Comparison of ENCODE assay signal across 13 cellular contexts in genomic region chr16:30352488-30353401, GRCh38. TPM values are rescaled to one million over a fixed set of nuclear protein-coding genes. Genes with fewer than 3 reads are reported as not detected.
DNase-seq lines count a peak whose midpoint lies in the region; ATAC-seq, FAIRE-seq and TF ChIP-seq lines count a peak whose summit lies in the region.
"Had no signal": no experiment of that assay in that cellular context is flagged by ENCODE, and none has a peak within 500 bp of the region (broad histone marks: within the 10 kb centered on the region; RNA-seq: fewer than 3 reads in every experiment).

No MANE protein-coding gene starts in this region.

- H3K4me2 ChIP-seq in PC-3 (ENCODE audit: low read length): peak overlapping the region; percentile 64
- no peak overlapping the region for H3K4me2 ChIP-seq in endothelial cell of umbilical vein (ENCODE audit: insufficient read depth, low read length)

- TF ChIP-seq POLR2A in endothelial cell of umbilical vein (IDR thresholded peaks at IDR 0.05; ENCODE audit: low read depth, low read length): no peak

- H2AFZ ChIP-seq in PC-3 (ENCODE audit: low read length): no peak overlapping the region
- H2AFZ ChIP-seq in endothelial cell of umbilical vein (ENCODE audit: low read depth, low read length): no peak overlapping the region

- peaks cover 24% of the 10 kb centered on the region for H3K4me1 ChIP-seq in CD4-positive, CD25-positive, alpha-beta regulatory T cell (ENCODE audit: control insufficient read depth, insufficient read depth, low read length, poor library complexity, severe bottlenecking)
- H3K4me1 ChIP-seq in PC-3 (ENCODE audit: insufficient read depth, low read length) (peaks cover 33% of the 10 kb centered on the region), endothelial cell of umbilical vein (ENCODE audit: control insufficient read depth, extremely low read depth, insufficient read depth, low read length) (peaks cover 32% of the 10 kb centered on the region)

- BruUV-seq in PC-3 (replicated peaks; lab: Mats Ljungman, UMichigan) (no TSS peak), endothelial cell of umbilical vein (replicated peaks; lab: Mats Ljungman, UMichigan) (no TSS peak)

- H3K9me2 ChIP-seq in PC-3 (replicated peaks; ENCODE audit: low read length): no peaks in the 10 kb centered on the region

- no peaks in the 10 kb centered on the region for H3K27me3 Mint-ChIP-seq in CD4-positive, CD25-positive, alpha-beta regulatory T cell
- no peaks in the 10 kb centered on the region for H3K27me3 Mint-ChIP-seq in osteocyte (ENCODE audit: unreplicated experiment)

- H3K36me3 ChIP-seq in CD4-positive, CD25-positive, alpha-beta regulatory T cell (ENCODE audit: control insufficient read depth, insufficient read depth, low read length): peaks cover 32% of the 10 kb centered on the region
- H3K36me3 ChIP-seq in PC-3 (ENCODE audit: low read depth, low read length) (peaks cover 10% of the 10 kb centered on the region; the same call in 1 of the 2 replicates), endothelial cell of umbilical vein (ENCODE audit: control insufficient read depth in 2 of 2, extremely low read depth in 1 of 2, insufficient read depth in 2 of 2, low read length in 2 of 2) (peaks cover 6 to 18% of the 10 kb centered on the region in 2 experiments)

- H3F3A ChIP-seq in PC-3 (ENCODE audit: low read length, unreplicated experiment): no peaks in the 10 kb centered on the region

- H3K4me1 Mint-ChIP-seq in CD4-positive, CD25-positive, alpha-beta regulatory T cell: peaks cover 4 to 54% (median 21%) of the 10 kb centered on the region in 4 donors
- H3K4me1 Mint-ChIP-seq in osteocyte (ENCODE audit: unreplicated experiment): peaks cover 23% of the 10 kb centered on the region

- CTCF ChIA-PET in PC-3 (lab: Charles Lee): no interaction called here
- CTCF ChIA-PET in endothelial cell of umbilical vein (lab: Charles Lee): interaction anchor here (0.6 to 1.0 kb wide), 2 partner anchors 55 to 56 kb away, joined by 3 read pairs; no protein-coding TSS in a partner anchor

- H3K9ac ChIP-seq in PC-3 (ENCODE audit: low read length) (peak overlapping the region; percentile 27; the same call in 1 of the 2 replicates), endothelial cell of umbilical vein (replicated peaks; ENCODE audit: extremely low read depth, insufficient read depth, low read length) (no peak overlapping the region)

- no peaks in the 10 kb centered on the region for H3K9me3 ChIP-seq in CD4-positive, CD25-positive, alpha-beta regulatory T cell (ENCODE audit: control insufficient read depth in 2 of 2, low read length in 2 of 2)
- H3K9me3 ChIP-seq in PC-3 (ENCODE audit: low read length): no peaks in the 10 kb centered on the region
- no peaks in the 10 kb centered on the region for H3K9me3 ChIP-seq in endothelial cell of umbilical vein (replicated peaks; ENCODE audit: control insufficient read depth, insufficient read depth, low read length)

- H3K27me3 ChIP-seq in CD4-positive, CD25-positive, alpha-beta regulatory T cell (ENCODE audit: control insufficient read depth, insufficient read depth, low read length): no peaks in the 10 kb centered on the region
- H3K27me3 ChIP-seq in PC-3 (ENCODE audit: low read length): no peaks in the 10 kb centered on the region
- H3K27me3 ChIP-seq in endothelial cell of umbilical vein (ENCODE audit: control insufficient read depth in 2 of 2, insufficient read depth in 2 of 2, low read length in 2 of 2): no peaks in the 10 kb centered on the region

- peaks cover 20% of the 10 kb centered on the region for H3K79me2 ChIP-seq in PC-3 (ENCODE audit: low read length)
- peaks cover 19% of the 10 kb centered on the region for H3K79me2 ChIP-seq in endothelial cell of umbilical vein (ENCODE audit: control insufficient read depth, insufficient read depth, low read length)

- peak overlapping the region; percentile 8 to 63 (median 56) for H3K4me3 Mint-ChIP-seq in CD4-positive, CD25-positive, alpha-beta regulatory T cell
- H3K4me3 Mint-ChIP-seq in osteocyte (ENCODE audit: unreplicated experiment): peak overlapping the region; percentile 47

- H4K20me1 ChIP-seq in PC-3 (ENCODE audit: low read length): peaks cover 13% of the 10 kb centered on the region
- H4K20me1 ChIP-seq in endothelial cell of umbilical vein (replicated peaks; ENCODE audit: control insufficient read depth, extremely low read depth, insufficient read depth, low read length): no peaks in the 10 kb centered on the region

- H3K36me3 Mint-ChIP-seq in CD4-positive, CD25-positive, alpha-beta regulatory T cell: peaks cover 25% of the 10 kb centered on the region
- H3K36me3 Mint-ChIP-seq in osteocyte (ENCODE audit: unreplicated experiment): peaks cover 26% of the 10 kb centered on the region

- H3K27ac Mint-ChIP-seq in CD4-positive, CD25-positive, alpha-beta regulatory T cell: no peak overlapping the region
- no peak overlapping the region for H3K27ac Mint-ChIP-seq in osteocyte (ENCODE audit: unreplicated experiment)

- H3K9me3 Mint-ChIP-seq in CD4-positive, CD25-positive, alpha-beta regulatory T cell: no peaks in the 10 kb centered on the region
- H3K9me3 Mint-ChIP-seq in osteocyte (ENCODE audit: unreplicated experiment): no peaks in the 10 kb centered on the region

- POLR2A ChIA-PET in PC-3 (lab: Charles Lee; ENCODE audit: unreplicated experiment) (interaction anchor here (0.6 kb wide), 1 partner anchor 57 kb away, joined by 19 read pairs; no protein-coding TSS in a partner anchor), endothelial cell of umbilical vein (lab: Charles Lee) (no interaction called here)

- FAIRE-seq in endothelial cell of umbilical vein (lab: Jason Lieb, UNC): peak; percentile 35

- H3K27ac ChIP-seq in CD4-positive, CD25-positive, alpha-beta regulatory T cell (ENCODE audit: insufficient read depth, low read length, poor library complexity, severe bottlenecking): peak overlapping the region; percentile 14
- peak overlapping the region; percentile 83 for H3K27ac ChIP-seq in PC-3 (ENCODE audit: low read length)
- peak overlapping the region; percentile 54 for H3K27ac ChIP-seq in endothelial cell of umbilical vein (ENCODE audit: insufficient read depth, low read depth, low read length)

- dilution Hi-C loops in endothelial cell of umbilical vein (cut with MboI; ENCODE audit: extremely low pct_ligation_motif_present, low sequenced_read_pairs): no loop called here

- no peak for DNase-seq in CD4-positive, CD25-positive, alpha-beta regulatory T cell
- DNase-seq in PC-3 (no peak), endothelial cell of umbilical vein (ENCODE audit: low read depth, low spot score) (no peak), osteocyte (ENCODE audit: extremely low spot score, unreplicated experiment) (no peak), midbrain (lab: John Stamatoyannopoulos, UW) (no peak), kidney tubule cell (ENCODE audit: low spot score) (no peak), HCEC 1CT (no peak)
- DNase-seq: GDM1, NCI-H526 had no signal

- no peak for ATAC-seq in CD4-positive, CD25-positive, alpha-beta regulatory T cell (ENCODE audit: low read depth in 2 of 2)
- ATAC-seq in PC-3: no peak
- ATAC-seq in HG03108 (IDR thresholded peaks at IDR 0.05; ENCODE audit: unreplicated experiment): no peak

- intact Hi-C loops in PC-3 (cut with micrococcal nuclease) (no loop called here), endothelial cell of umbilical vein (cut with micrococcal nuclease) (no loop called here)

- TF ChIP-seq CTCF in PC-3 (conservative IDR thresholded peaks at IDR 0.05; ENCODE audit: low read depth, low read length) (0 out of 2 replicates have a peak, but pooled peaks have one; percentile 18), endothelial cell of umbilical vein (IDR thresholded peaks at IDR 0.05; ENCODE audit: extremely low read depth in 1 of 2, insufficient read depth in 1 of 2, low read depth in 1 of 2, low read length in 2 of 2) (peak; percentile 17 to 31), osteocyte (IDR thresholded peaks at IDR 0.05) (peak; percentile 20)

- no peak overlapping the region for H3K4me3 ChIP-seq in CD4-positive, CD25-positive, alpha-beta regulatory T cell (ENCODE audit: low read depth, low read length)
- no peak overlapping the region for H3K4me3 ChIP-seq in PC-3 (ENCODE audit: low read length)
- no peak overlapping the region for H3K4me3 ChIP-seq in endothelial cell of umbilical vein (replicated peaks in 1 of 3; ENCODE audit: insufficient read depth in 1 of 3, low read depth in 1 of 3, low read length in 3 of 3)

- H3K9me1 ChIP-seq in endothelial cell of umbilical vein (replicated peaks; ENCODE audit: control insufficient read depth, extremely low read depth, insufficient read depth, low read length): no peaks in the 10 kb centered on the region

RNA-seq across cellular contexts. Expression of gene CD2BP2, which starts 2.4 kb away (rescaled TPM):
- 46.7 TPM for total RNA-seq in CD4-positive, CD25-positive, alpha-beta regulatory T cell
- 10 to 100 TPM; 33.5 to 42.1 (median 37.2) TPM for polyA plus RNA-seq in CD4-positive, CD25-positive, alpha-beta regulatory T cell
- total RNA-seq in PC-3 (2014; rRNA removed): 30.0 and 43.3 TPM in 2 replicates
- total RNA-seq in endothelial cell of umbilical vein: 75.7 and 76.4 TPM in 2 replicates
- polyA plus RNA-seq in endothelial cell of umbilical vein: 35.3 and 47.2 TPM in 2 replicates
- 48.0 and 56.1 TPM in 2 replicates for polyA plus RNA-seq in endothelial cell of umbilical vein (2011; cell fraction: cytosol; rRNA removed)
- polyA plus RNA-seq in endothelial cell of umbilical vein (2011; cell fraction: nucleus; rRNA removed): 130 and 138 TPM in 2 replicates
- polyA plus RNA-seq in endothelial cell of umbilical vein (2012): 52.5 and 59.5 TPM in 2 replicates
- 33.7 and 38.6 TPM in 2 replicates for polyA minus RNA-seq in endothelial cell of umbilical vein
- 11.7 TPM for polyA minus RNA-seq in endothelial cell of umbilical vein (2011; cell fraction: cytosol; rRNA and poly(A)+ RNA removed)
- polyA minus RNA-seq in endothelial cell of umbilical vein (2011; cell fraction: nucleus; rRNA and poly(A)+ RNA removed): 24.5 and 26.9 TPM in 2 replicates
- total RNA-seq in osteocyte: 65.1 and 67.4 TPM in 2 replicates

RNA-seq across cellular contexts. Expression of gene TBC1D10B, which starts 17.5 kb away (rescaled TPM):
- total RNA-seq in CD4-positive, CD25-positive, alpha-beta regulatory T cell: 32.2 TPM
- polyA plus RNA-seq in CD4-positive, CD25-positive, alpha-beta regulatory T cell: 10 to 100 TPM in 1 of 4 donors, 1 to 10 TPM in 3; 7.1 to 11.7 (median 8.2) TPM
- total RNA-seq in PC-3 (2014; rRNA removed): 36.0 and 52.4 TPM in 2 replicates
- 57.4 and 63.0 TPM in 2 replicates for total RNA-seq in endothelial cell of umbilical vein
- 37.0 and 37.1 TPM in 2 replicates for polyA plus RNA-seq in endothelial cell of umbilical vein
- polyA plus RNA-seq in endothelial cell of umbilical vein (2011; cell fraction: cytosol; rRNA removed): 20.6 and 29.2 TPM in 2 replicates
- polyA plus RNA-seq in endothelial cell of umbilical vein (2011; cell fraction: nucleus; rRNA removed): 37.8 and 42.1 TPM in 2 replicates
- 34.0 and 36.5 TPM in 2 replicates for polyA plus RNA-seq in endothelial cell of umbilical vein (2012)
- polyA minus RNA-seq in endothelial cell of umbilical vein: 29.9 and 35.0 TPM in 2 replicates
- 23.9 TPM for polyA minus RNA-seq in endothelial cell of umbilical vein (2011; cell fraction: cytosol; rRNA and poly(A)+ RNA removed)
- polyA minus RNA-seq in endothelial cell of umbilical vein (2011; cell fraction: nucleus; rRNA and poly(A)+ RNA removed): 17.0 and 20.7 TPM in 2 replicates
- 47.0 and 49.0 TPM in 2 replicates for total RNA-seq in osteocyte

RNA-seq across cellular contexts. Expression of gene MYL11, which starts 21.9 kb away (rescaled TPM):
- total RNA-seq in CD4-positive, CD25-positive, alpha-beta regulatory T cell: 4.1 TPM
- polyA plus RNA-seq in CD4-positive, CD25-positive, alpha-beta regulatory T cell: 1 to 10 TPM in 1 of 4 donors, not detected in 3; 1.7 TPM
- total RNA-seq in PC-3 (2014; rRNA removed) (not detected in 2 replicates), endothelial cell of umbilical vein (1.3 TPM in 1 of 2 replicates, not detected in the other), osteocyte (not detected in 2 replicates)
- polyA plus RNA-seq in endothelial cell of umbilical vein: not detected in 2 replicates
- not detected in 2 replicates for polyA plus RNA-seq in endothelial cell of umbilical vein (2011; cell fraction: cytosol; rRNA removed)
- polyA plus RNA-seq in endothelial cell of umbilical vein (2011; cell fraction: nucleus; rRNA removed): not detected in 2 replicates
- polyA plus RNA-seq in endothelial cell of umbilical vein (2012): not detected in 2 replicates
- not detected in 2 replicates for polyA minus RNA-seq in endothelial cell of umbilical vein
- polyA minus RNA-seq in endothelial cell of umbilical vein (2011; cell fraction: cytosol; rRNA and poly(A)+ RNA removed): not detected
- polyA minus RNA-seq in endothelial cell of umbilical vein (2011; cell fraction: nucleus; rRNA and poly(A)+ RNA removed): not detected in 2 replicates
- total RNA-seq: fibroblast of villous mesenchyme, renal cortical epithelial cell, subcutaneous adipose tissue had no signal

RNA-seq across cellular contexts. Expression of gene SEPTIN1, which starts 29.6 kb away (rescaled TPM):
- total RNA-seq in CD4-positive, CD25-positive, alpha-beta regulatory T cell: 198 TPM
- polyA plus RNA-seq in CD4-positive, CD25-positive, alpha-beta regulatory T cell: 100 to 1,000 TPM; 157 to 205 (median 170) TPM
- total RNA-seq in PC-3 (2014; rRNA removed) (0.55 TPM in 1 of 2 replicates, not detected in the other), endothelial cell of umbilical vein (0.75 and 1.2 TPM in 2 replicates), osteocyte (1.5 and 2.0 TPM in 2 replicates)
- polyA plus RNA-seq in endothelial cell of umbilical vein: 0.06 and 0.07 TPM in 2 replicates
- 0.08 and 0.12 TPM in 2 replicates for polyA plus RNA-seq in endothelial cell of umbilical vein (2011; cell fraction: cytosol; rRNA removed)
- 0.24 and 0.64 TPM in 2 replicates for polyA plus RNA-seq in endothelial cell of umbilical vein (2011; cell fraction: nucleus; rRNA removed)
- polyA plus RNA-seq in endothelial cell of umbilical vein (2012): 0.50 and 0.55 TPM in 2 replicates
- 0.19 and 0.39 TPM in 2 replicates for polyA minus RNA-seq in endothelial cell of umbilical vein
- not detected for polyA minus RNA-seq in endothelial cell of umbilical vein (2011; cell fraction: cytosol; rRNA and poly(A)+ RNA removed)
- polyA minus RNA-seq in endothelial cell of umbilical vein (2011; cell fraction: nucleus; rRNA and poly(A)+ RNA removed): 0.77 TPM in 1 of 2 replicates, not detected in the other

RNA-seq across cellular contexts. Expression of gene ZNF48, which starts 42.5 kb away (rescaled TPM):
- total RNA-seq in CD4-positive, CD25-positive, alpha-beta regulatory T cell: 6.0 TPM
- polyA plus RNA-seq in CD4-positive, CD25-positive, alpha-beta regulatory T cell: 1 to 10 TPM; 4.5 to 8.0 (median 6.7) TPM
- total RNA-seq in PC-3 (2014; rRNA removed): 8.9 and 14.2 TPM in 2 replicates
- 15.1 and 15.3 TPM in 2 replicates for total RNA-seq in endothelial cell of umbilical vein
- 16.1 TPM in 2 replicates for polyA plus RNA-seq in endothelial cell of umbilical vein
- polyA plus RNA-seq in endothelial cell of umbilical vein (2011; cell fraction: cytosol; rRNA removed): 9.7 and 11.3 TPM in 2 replicates
- polyA plus RNA-seq in endothelial cell of umbilical vein (2011; cell fraction: nucleus; rRNA removed): 11.7 and 11.8 TPM in 2 replicates
- 9.6 and 13.4 TPM in 2 replicates for polyA plus RNA-seq in endothelial cell of umbilical vein (2012)
- polyA minus RNA-seq in endothelial cell of umbilical vein: 12.2 and 17.4 TPM in 2 replicates
- 6.8 TPM for polyA minus RNA-seq in endothelial cell of umbilical vein (2011; cell fraction: cytosol; rRNA and poly(A)+ RNA removed)
- 6.3 and 11.1 TPM in 2 replicates for polyA minus RNA-seq in endothelial cell of umbilical vein (2011; cell fraction: nucleus; rRNA and poly(A)+ RNA removed)
- 12.7 and 13.2 TPM in 2 replicates for total RNA-seq in osteocyte

Comparison
In these comparisons a context has a peak if more than half of its experiments do, and no peak if none do; other contexts are left out.
1. H3K27ac ChIP-seq: peak in every context shown above with its lines; median percentile 83 in PC-3; 54 in endothelial cell of umbilical vein; 14 in CD4-positive, CD25-positive, alpha-beta regulatory T cell.